Comparison of ENCODE assay signal across 8 cellular contexts in genomic region chr2:227472265-227473018, GRCh38. TPM values are rescaled to one million over a fixed set of nuclear protein-coding genes. Genes with fewer than 3 reads are reported as not detected.
DNase-seq lines count a peak whose midpoint lies in the region; ATAC-seq and TF ChIP-seq lines count a peak whose summit lies in the region.

No MANE protein-coding gene starts in this region.

- peak overlapping the region; percentile 83 for H3K27ac ChIP-seq in BLaER1

- H3K4me1 ChIP-seq in BLaER1 = peaks cover 16% of the 10 kb centered on the region

- peak overlapping the region; percentile 84 for H3K4me2 ChIP-seq in BLaER1

- no peaks in the 10 kb centered on the region for H3K27me3 ChIP-seq in BLaER1

- H3K4me3 ChIP-seq in BLaER1 (peak overlapping the region; percentile 82), choroid plexus epithelial cell (ENCODE audit: low read depth, low read length) (peak overlapping the region; percentile 85)

- peaks cover 46% of the 10 kb centered on the region for H4K20me1 ChIP-seq in BLaER1

- peak; percentile 58 for ATAC-seq in HG03196 (IDR thresholded peaks at IDR 0.05; ENCODE audit: unreplicated experiment)

- H3K36me3 ChIP-seq in BLaER1 = no peaks in the 10 kb centered on the region

- H3K9me3 ChIP-seq in BLaER1 = no peaks in the 10 kb centered on the region

- TF ChIP-seq CTCF in choroid plexus epithelial cell (conservative IDR thresholded peaks at IDR 0.05; ENCODE audit: low read depth, low read length) = no peak

- DNase-seq in GM19240 (ENCODE audit: insufficient read length, low spot score) (peak; percentile 45), T-helper 9 cell (peak; percentile 43), choroid plexus epithelial cell (ENCODE audit: low read depth) (peak; percentile 42), left kidney (ENCODE audit: low read depth, low spot score) (peak; percentile 86), mesenteric fat pad (ENCODE audit: low spot score) (no peak)
- peak; percentile 14 for DNase-seq in stimulated activated CD8-positive, alpha-beta memory T cell treated with anti-CD3 and anti-CD28 coated beads, Interleukin-15, amount 100 ng/mL, for 24 hours (ENCODE audit: low read depth)

- peak overlapping the region; percentile 82 for H3K9ac ChIP-seq in BLaER1

RNA-seq across cellular contexts. Expression of gene AGFG1, which starts 0.5 kb away (rescaled TPM):
- 274 TPM for total RNA-seq in mesenteric fat pad
